ENCODE assay signal across 11 cellular contexts in genomic region chr2:69774984-69775982, GRCh38. TPM values are rescaled to one million over a fixed set of nuclear protein-coding genes. Genes with fewer than 3 reads are reported as not detected.
DNase-seq lines count a peak whose midpoint lies in the region; ATAC-seq and TF ChIP-seq lines count a peak whose summit lies in the region.
"Had no signal": no experiment of that assay in that cellular context is flagged by ENCODE, and none has a peak within 500 bp of the region (broad histone marks: within the 10 kb centered on the region; RNA-seq: fewer than 3 reads in every experiment).

No MANE protein-coding gene starts in this region.

- peak overlapping the region; percentile 1 for H3K4me3 ChIP-seq in coronary artery
- H3K4me3 ChIP-seq in GM23248 = no peak overlapping the region
- no peak overlapping the region for H3K4me3 ChIP-seq in PC-3 (ENCODE audit: low read length)

- peaks cover 2% of the 10 kb centered on the region for H3K36me3 Mint-ChIP-seq in activated CD4-positive, alpha-beta T cell treated with anti-CD3 and anti-CD28 coated beads for 36 hours (ENCODE audit: low read depth)
- peaks cover 0 to 13% of the 10 kb centered on the region in 2 donors for H3K36me3 Mint-ChIP-seq in stimulated activated naive B cell treated with anti-CD40 and anti-IgM and Interleukin-4, amounts not matched to agents 10 μg/mL and 1 μg/mL and 100 μg/mL, for 72 hours

- peak overlapping the region; percentile 24 for H3K4me3 Mint-ChIP-seq in activated CD4-positive, alpha-beta T cell treated with anti-CD3 and anti-CD28 coated beads for 36 hours
- peak overlapping the region; percentile 56 to 71 for H3K4me3 Mint-ChIP-seq in stimulated activated naive B cell treated with anti-CD40 and anti-IgM and Interleukin-4, amounts not matched to agents 10 μg/mL and 1 μg/mL and 100 μg/mL, for 72 hours

- peaks cover 45% of the 10 kb centered on the region for H3K4me1 Mint-ChIP-seq in activated CD4-positive, alpha-beta T cell treated with anti-CD3 and anti-CD28 coated beads for 36 hours
- H3K4me1 Mint-ChIP-seq in stimulated activated naive B cell treated with anti-CD40 and anti-IgM and Interleukin-4, amounts not matched to agents 10 μg/mL and 1 μg/mL and 100 μg/mL, for 72 hours = peaks cover 47 to 77% of the 10 kb centered on the region in 2 donors

- POLR2A ChIA-PET in activated CD4-positive, alpha-beta T cell treated with anti-CD3 and anti-CD28 coated beads for 36 hours (lab: Charles Lee) = interaction anchor here (0.5 to 0.7 kb wide), 2 partner anchors 38 to 95 kb away, joined by 3 to 5 read pairs; no protein-coding TSS in a partner anchor
- POLR2A ChIA-PET in PC-3 (lab: Charles Lee; ENCODE audit: unreplicated experiment) = interaction anchor here (0.7 kb wide), 1 partner anchor 19 kb away, joined by 4 read pairs; no protein-coding TSS in a partner anchor

- peak overlapping the region; percentile 49 for H3K27ac Mint-ChIP-seq in activated CD4-positive, alpha-beta T cell treated with anti-CD3 and anti-CD28 coated beads for 36 hours
- H3K27ac Mint-ChIP-seq in stimulated activated naive B cell treated with anti-CD40 and anti-IgM and Interleukin-4, amounts not matched to agents 10 μg/mL and 1 μg/mL and 100 μg/mL, for 72 hours = peak overlapping the region; percentile 89

- H3K4me2 ChIP-seq in GM23248 (ENCODE audit: unreplicated experiment) = no peak overlapping the region
- no peak overlapping the region for H3K4me2 ChIP-seq in PC-3 (ENCODE audit: low read length)

- peak overlapping the region in 1 of 2 donors; percentile 51 for H3K27ac ChIP-seq in coronary artery
- no peak overlapping the region for H3K27ac ChIP-seq in GM23248
- no peak overlapping the region for H3K27ac ChIP-seq in PC-3 (ENCODE audit: low read length)

- H3F3A ChIP-seq in GM23248 (ENCODE audit: insufficient read depth) = peaks cover 10% of the 10 kb centered on the region
- peaks cover 4% of the 10 kb centered on the region for H3F3A ChIP-seq in PC-3 (ENCODE audit: low read length, unreplicated experiment)

- TF ChIP-seq CTCF in coronary artery (IDR thresholded peaks at IDR 0.05) = no peak
- TF ChIP-seq CTCF in PC-3 (conservative IDR thresholded peaks at IDR 0.05; ENCODE audit: low read depth, low read length) = no peak

- no peaks in the 10 kb centered on the region for H3K27me3 ChIP-seq in GM23248 (replicated peaks; ENCODE audit: insufficient read depth)
- H3K27me3 ChIP-seq in PC-3 (ENCODE audit: low read length) = no peaks in the 10 kb centered on the region

- peak; percentile 57 for DNase-seq in activated CD4-positive, alpha-beta T cell treated with anti-CD3 and anti-CD28 coated beads for 36 hours
- DNase-seq in activated CD4-positive, alpha-beta T cell treated with anti-CD3 and anti-CD28 coated beads, Interleukin-2, amount 50 U/mL, for 1 hour = no peak
- no peak for DNase-seq in coronary artery (ENCODE audit: low spot score)
- peak; percentile 47 for DNase-seq in stimulated activated naive B cell treated with anti-CD40 and anti-IgM and Interleukin-4, amounts not matched to agents 10 μg/mL and 1 μg/mL and 100 μg/mL, for 72 hours
- no peak for DNase-seq in GM23248
- DNase-seq in PC-3 = no peak
- DNase-seq: ACHN, NCI-H345, T1000 had no signal

- no peak overlapping the region for H2AFZ ChIP-seq in GM23248
- H2AFZ ChIP-seq in PC-3 (ENCODE audit: low read length) = no peak overlapping the region

- H3K4me1 ChIP-seq in GM23248 (ENCODE audit: insufficient read depth) (peaks cover 27% of the 10 kb centered on the region), PC-3 (ENCODE audit: insufficient read depth, low read length) (peaks cover 39% of the 10 kb centered on the region)

- no peaks in the 10 kb centered on the region for H3K27me3 Mint-ChIP-seq in activated CD4-positive, alpha-beta T cell treated with anti-CD3 and anti-CD28 coated beads for 36 hours
- H3K27me3 Mint-ChIP-seq in stimulated activated naive B cell treated with anti-CD40 and anti-IgM and Interleukin-4, amounts not matched to agents 10 μg/mL and 1 μg/mL and 100 μg/mL, for 72 hours = no peaks in the 10 kb centered on the region

- CTCF ChIA-PET in activated CD4-positive, alpha-beta T cell treated with anti-CD3 and anti-CD28 coated beads for 36 hours (lab: Charles Lee) = interaction anchor here (0.7 to 1.7 kb wide), 7 partner anchors 10 to 470 kb away, joined by 3 to 11 read pairs (median 4); no protein-coding TSS in a partner anchor
- CTCF ChIA-PET in PC-3 (lab: Charles Lee) = no interaction called here

- H3K9me3 ChIP-seq in GM23248 (ENCODE audit: low read depth) = no peaks in the 10 kb centered on the region
- H3K9me3 ChIP-seq in PC-3 (ENCODE audit: low read length) = no peaks in the 10 kb centered on the region

- BruUV-seq in PC-3 (replicated peaks; lab: Mats Ljungman, UMichigan) = no TSS peak

- H3K9ac ChIP-seq in GM23248 (no peak overlapping the region), PC-3 (ENCODE audit: low read length) (no peak overlapping the region)

- in situ Hi-C loops in GM23248 (cut with MboI) = no loop called here

- H3K79me2 ChIP-seq in GM23248 (ENCODE audit: insufficient read depth) = peaks cover 44% of the 10 kb centered on the region
- no peaks in the 10 kb centered on the region; the same call in 1 of the 2 replicates for H3K79me2 ChIP-seq in PC-3 (ENCODE audit: low read length)

- no peaks in the 10 kb centered on the region for H3K36me3 ChIP-seq in GM23248 (ENCODE audit: low read depth)
- H3K36me3 ChIP-seq in PC-3 (ENCODE audit: low read depth, low read length) = no peaks in the 10 kb centered on the region; the same call in 1 of the 2 replicates

- H3K9me2 ChIP-seq in GM23248 (ENCODE audit: insufficient read depth) (no peaks in the 10 kb centered on the region), PC-3 (replicated peaks; ENCODE audit: low read length) (no peaks in the 10 kb centered on the region)

- WGBS in GM23248 (ENCODE audit: low coverage in 1 of 2, low lambda C conversion rate in 2 of 2, missing lambda C conversion rate in 2 of 2), 2 experiments = 82 to 83% methylated on average over 7 of the region's 7 CpGs

- intact Hi-C loops in activated CD4-positive, alpha-beta T cell treated with anti-CD3 and anti-CD28 coated beads for 36 hours (cut with DNase I, micrococcal nuclease) = loop anchor here in 1 of 2 experiments (2.0 to 10.0 kb wide), 4 partner anchors 32 to 720 kb away; partner anchors contain the start of genes ANXA4 and GMCL1
- intact Hi-C loops in PC-3 (cut with micrococcal nuclease) = loop anchor here (5.0 kb wide), 1 partner anchor 42 kb away; no protein-coding TSS in a partner anchor

- H3K9me3 Mint-ChIP-seq in activated CD4-positive, alpha-beta T cell treated with anti-CD3 and anti-CD28 coated beads for 36 hours (ENCODE audit: low read depth) = peaks cover 2% of the 10 kb centered on the region
- peaks cover 0 to 4% of the 10 kb centered on the region in 2 donors for H3K9me3 Mint-ChIP-seq in stimulated activated naive B cell treated with anti-CD40 and anti-IgM and Interleukin-4, amounts not matched to agents 10 μg/mL and 1 μg/mL and 100 μg/mL, for 72 hours

- peak; percentile 85 for ATAC-seq in activated CD4-positive, alpha-beta T cell treated with anti-CD3 and anti-CD28 coated beads for 36 hours
- ATAC-seq in HG03175 (IDR thresholded peaks at IDR 0.05; ENCODE audit: unreplicated experiment) (peak; percentile 62), HG03521 (IDR thresholded peaks at IDR 0.05; ENCODE audit: unreplicated experiment) (no peak), PC-3 (no peak)
- ATAC-seq in stimulated activated naive B cell treated with anti-CD40 and anti-IgM and Interleukin-4, amounts not matched to agents 10 μg/mL and 1 μg/mL and 100 μg/mL, for 72 hours (replicated peaks) = peak; percentile 87 to 92

- no peaks in the 10 kb centered on the region for H4K20me1 ChIP-seq in GM23248 (ENCODE audit: insufficient read depth)
- no peaks in the 10 kb centered on the region for H4K20me1 ChIP-seq in PC-3 (ENCODE audit: low read length)

RNA-seq across cellular contexts. Expression of gene ANXA4, which starts 33.3 kb away (rescaled TPM):
- total RNA-seq in activated CD4-positive, alpha-beta T cell treated with anti-CD3 and anti-CD28 coated beads for 36 hours = 10 to 100 TPM; 24.8 to 30.7 TPM
- 31.0 and 35.7 TPM in 2 replicates for total RNA-seq in GM23248 (2014; rRNA removed; shearing (Covaris generic))
- polyA plus RNA-seq in GM23248 (2016; fragmentation: Nextera tagmentation; extraction: Ambion mirVana) = 113 and 122 TPM in 2 replicates
- total RNA-seq in PC-3 (2014; rRNA removed) = 43.3 and 51.1 TPM in 2 replicates

RNA-seq across cellular contexts. Expression of gene GMCL1, which starts 54.2 kb away (rescaled TPM):
- 10 to 100 TPM; 14.5 to 20.3 TPM for total RNA-seq in activated CD4-positive, alpha-beta T cell treated with anti-CD3 and anti-CD28 coated beads for 36 hours
- total RNA-seq in GM23248 (2014; rRNA removed; shearing (Covaris generic)) = 9.6 and 15.7 TPM in 2 replicates
- 13.8 and 14.5 TPM in 2 replicates for polyA plus RNA-seq in GM23248 (2016; fragmentation: Nextera tagmentation; extraction: Ambion mirVana)
- total RNA-seq in PC-3 (2014; rRNA removed) = 12.7 TPM in 2 replicates

Comparison
In these comparisons a context has a peak if more than half of its experiments do, and no peak if none do; other contexts are left out.
1. DNase-seq: peak in activated CD4-positive, alpha-beta T cell treated with anti-CD3 and anti-CD28 coated beads for 36 hours (single experiment) and stimulated activated naive B cell treated with anti-CD40 and anti-IgM and Interleukin-4, amounts not matched to agents 10 μg/mL and 1 μg/mL and 100 μg/mL, for 72 hours (single experiment); none in activated CD4-positive, alpha-beta T cell treated with anti-CD3 and anti-CD28 coated beads, Interleukin-2, amount 50 U/mL, for 1 hour (single experiment), coronary artery (single experiment), GM23248 (single experiment) and PC-3 (single experiment).
2. ATAC-seq: peak in activated CD4-positive, alpha-beta T cell treated with anti-CD3 and anti-CD28 coated beads for 36 hours (single experiment), HG03175 (single experiment) and stimulated activated naive B cell treated with anti-CD40 and anti-IgM and Interleukin-4, amounts not matched to agents 10 μg/mL and 1 μg/mL and 100 μg/mL, for 72 hours (2 of 2); none in HG03521 (single experiment) and PC-3 (single experiment).